ENCODE assay signal across 19 cellular contexts in the genomic region with DNA sequence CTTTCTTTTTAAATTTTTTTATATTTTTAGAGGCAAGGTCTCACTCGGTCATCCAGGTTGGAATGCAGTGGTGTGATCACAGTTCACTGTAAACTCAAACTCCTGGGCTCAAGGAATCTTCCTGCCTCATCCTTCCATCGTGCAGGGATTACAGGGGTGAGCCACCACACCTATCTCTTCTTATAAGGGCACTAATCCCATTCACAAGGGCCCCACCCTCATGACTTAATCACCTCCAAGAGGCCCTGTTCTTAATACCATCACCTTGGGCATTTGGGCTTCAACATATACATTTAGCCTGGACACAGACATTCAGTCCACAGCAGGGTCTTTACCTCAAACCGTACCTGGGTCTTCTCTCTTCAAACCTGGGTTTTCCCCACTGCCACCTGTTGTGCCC. TPM values are rescaled to one million over a fixed set of nuclear protein-coding genes. Genes with fewer than 3 reads are reported as not detected.
"Had no signal": no experiment of that assay in that cellular context is flagged by ENCODE, and none has a peak within 500 bp of the region (broad histone marks: within the 10 kb centered on the region; RNA-seq: fewer than 3 reads in every experiment).

No MANE protein-coding gene starts in this region.

- H3K9ac ChIP-seq: parathyroid adenoma had no signal

- H3K27ac ChIP-seq: brain microvascular endothelial cell, neutrophil, parathyroid adenoma had no signal

- H3K27me3 Mint-ChIP-seq: activated CD4-positive, alpha-beta memory T cell treated with anti-CD3 and anti-CD28 coated beads for 36 hours; activated T-helper 17 cell treated with anti-CD3 and anti-CD28 coated beads, Interleukin-2, amount 50 U/mL, for 72 hours; naive thymus-derived CD8-positive, alpha-beta T cell; stimulated activated naive CD8-positive, alpha-beta T cell treated with anti-CD3 and anti-CD28 coated beads, Interleukin-15, Interleukin-2, amounts not matched to agents 100 ng/mL and 50 ng/mL, for 24 hours had no signal

- H3K27me3 ChIP-seq: brain microvascular endothelial cell, esophagus squamous epithelium, neutrophil, tibial nerve had no signal

- H2AFZ ChIP-seq: parathyroid adenoma had no signal

- ATAC-seq: activated T-helper 17 cell treated with anti-CD3 and anti-CD28 coated beads, Interleukin-2, amount 50 U/mL, for 72 hours; naive thymus-derived CD8-positive, alpha-beta T cell had no signal

- H3K4me3 Mint-ChIP-seq: activated CD4-positive, alpha-beta memory T cell treated with anti-CD3 and anti-CD28 coated beads for 36 hours; activated T-helper 17 cell treated with anti-CD3 and anti-CD28 coated beads, Interleukin-2, amount 50 U/mL, for 72 hours; stimulated activated naive CD8-positive, alpha-beta T cell treated with anti-CD3 and anti-CD28 coated beads, Interleukin-15, Interleukin-2, amounts not matched to agents 100 ng/mL and 50 ng/mL, for 24 hours had no signal

- H3K4me3 ChIP-seq: esophagus squamous epithelium, tibial nerve had no signal

- H3K79me2 ChIP-seq: parathyroid adenoma had no signal

- DNase-seq: activated CD4-positive, alpha-beta memory T cell treated with anti-CD3 and anti-CD28 coated beads for 36 hours; activated naive CD4-positive, alpha-beta T cell treated with Interleukin-2 at 50 U/mL for 16 hours; activated T-cell treated with anti-CD3 and anti-CD28 coated beads, Interleukin-2, amount 50 U/mL, for 1 hour; brain microvascular endothelial cell; central memory CD4-positive, alpha-beta T cell; cortex of kidney; effector CD8-positive, alpha-beta T cell; esophagus squamous epithelium; stimulated activated CD4-positive, alpha-beta T cell treated with anti-CD3 and anti-CD28 coated beads, Interleukin-12 subunit alpha, Interleukin-12 subunit beta, amount 100 ng/mL, for 4 hours; stimulated activated CD4-positive, alpha-beta T cell treated with anti-CD3 and anti-CD28 coated beads, Interleukin-1b, Interleukin-23, amount 100 ng/mL, for 48 hours; stimulated activated CD8-positive, alpha-beta memory T cell treated with anti-CD3 and anti-CD28 coated beads, Interleukin-4, amount 100 ng/mL, for 48 hours; SW 1271; T-helper 2 cell had no signal

- H3K27ac Mint-ChIP-seq: activated CD4-positive, alpha-beta memory T cell treated with anti-CD3 and anti-CD28 coated beads for 36 hours; activated T-helper 17 cell treated with anti-CD3 and anti-CD28 coated beads, Interleukin-2, amount 50 U/mL, for 72 hours; stimulated activated naive CD8-positive, alpha-beta T cell treated with anti-CD3 and anti-CD28 coated beads, Interleukin-15, Interleukin-2, amounts not matched to agents 100 ng/mL and 50 ng/mL, for 24 hours had no signal

- H3K9me3 Mint-ChIP-seq: activated CD4-positive, alpha-beta memory T cell treated with anti-CD3 and anti-CD28 coated beads for 36 hours; naive thymus-derived CD8-positive, alpha-beta T cell; stimulated activated naive CD8-positive, alpha-beta T cell treated with anti-CD3 and anti-CD28 coated beads, Interleukin-15, Interleukin-2, amounts not matched to agents 100 ng/mL and 50 ng/mL, for 24 hours had no signal

- H3K9me3 ChIP-seq: neutrophil had no signal

RNA-seq across cellular contexts. Expression of gene GTSE1, which starts 4.5 kb away (rescaled TPM):
- polyA plus RNA-seq: naive thymus-derived CD8-positive, alpha-beta T cell had no signal

RNA-seq across cellular contexts. Expression of gene PKDREJ, which starts 29.0 kb away (rescaled TPM):
- total RNA-seq: activated CD4-positive, alpha-beta memory T cell treated with anti-CD3 and anti-CD28 coated beads for 36 hours; activated T-helper 17 cell treated with anti-CD3 and anti-CD28 coated beads, Interleukin-2, amount 50 U/mL, for 72 hours; naive thymus-derived CD8-positive, alpha-beta T cell had no signal
- polyA plus RNA-seq: naive thymus-derived CD8-positive, alpha-beta T cell had no signal
